Comparison of ENCODE assay signal across 1 cellular context in genomic region chr1:1431845-1432565, GRCh38.
A peak's percentile ranks its signal among the peaks of the same experiment; 100 is the strongest.
TF ChIP-seq lines count a peak whose summit lies in the region.

No MANE protein-coding gene starts in this region.

TF ChIP-seq in HepG2, 621 proteins besides CTCF, POLR2A, EP300 and RAD21 (continued from another document and continues in another):
- TF ChIP-seq ZSCAN5A (CRISPR knock-in tag; IDR thresholded peaks at IDR 0.05; ENCODE audit: borderline replicate concordance) (no peak), ZNF704 (CRISPR knock-in tag; IDR thresholded peaks at IDR 0.05; ENCODE audit: borderline replicate concordance) (no peak; the same call in 1 of the 2 replicates), LCORL (IDR thresholded peaks at IDR 0.05) (no peak), LCORL (CRISPR knock-in tag; IDR thresholded peaks at IDR 0.05) (peak; percentile 91), ZBTB10 (CRISPR knock-in tag; IDR thresholded peaks at IDR 0.05; ENCODE audit: borderline replicate concordance) (peak; percentile 59; the same call in 1 of the 2 replicates), SRSF1 (optimal IDR thresholded peaks at IDR 0.05; ENCODE audit: low read depth, low read length) (peak; percentile 97), NR3C1 (CRISPR knock-in tag; IDR thresholded peaks at IDR 0.05) (no peak), ZFP62 (CRISPR knock-in tag; IDR thresholded peaks at IDR 0.05) (no peak), ZNF282 (IDR thresholded peaks at IDR 0.05; ENCODE audit: partially characterized antibody) (no peak), ZBTB40 (IDR thresholded peaks at IDR 0.05) (no peak), ZBTB40 (CRISPR knock-in tag; IDR thresholded peaks at IDR 0.05) (no peak), HDAC1 (CRISPR knock-in tag; IDR thresholded peaks at IDR 0.05) (peak; percentile 64; the same call in 1 of the 2 replicates), MTF2 (CRISPR knock-in tag; IDR thresholded peaks at IDR 0.05; ENCODE audit: borderline replicate concordance) (no peak), MTF1 (CRISPR knock-in tag; IDR thresholded peaks at IDR 0.05) (no peak), RORA (CRISPR knock-in tag; IDR thresholded peaks at IDR 0.05) (no peak), HOXA5 (CRISPR knock-in tag; IDR thresholded peaks at IDR 0.05) (no peak), THAP7 (CRISPR knock-in tag; IDR thresholded peaks at IDR 0.05) (no peak; the same call in 1 of the 2 replicates), HMG20B (CRISPR knock-in tag; conservative IDR thresholded peaks at IDR 0.05) (0 out of 2 replicates have a peak, but pooled peaks have one; percentile 5), ZNF816 (CRISPR knock-in tag; IDR thresholded peaks at IDR 0.05; ENCODE audit: borderline replicate concordance) (no peak), HHEX (CRISPR knock-in tag; IDR thresholded peaks at IDR 0.05) (no peak), SALL1 (CRISPR knock-in tag; IDR thresholded peaks at IDR 0.05) (peak; percentile 48; the same call in 1 of the 2 replicates), ZFP36L1 (CRISPR knock-in tag; IDR thresholded peaks at IDR 0.05) (peak; percentile 73; the same call in 1 of the 2 replicates), MED1 (CRISPR knock-in tag; IDR thresholded peaks at IDR 0.05) (peak; percentile 78), ZNF260 (CRISPR knock-in tag; IDR thresholded peaks at IDR 0.05; ENCODE audit: borderline replicate concordance, low read depth) (no peak), ELF4 (CRISPR knock-in tag; IDR thresholded peaks at IDR 0.05; ENCODE audit: borderline replicate concordance) (no peak), ZNF333 (CRISPR knock-in tag; IDR thresholded peaks at IDR 0.05; ENCODE audit: borderline replicate concordance) (no peak), MNT (IDR thresholded peaks at IDR 0.05) (no peak), TFAP4 (IDR thresholded peaks at IDR 0.05; ENCODE audit: borderline replicate concordance, low read depth) (peak; percentile 69; the same call in 1 of the 2 replicates), NCOA2 (CRISPR knock-in tag; IDR thresholded peaks at IDR 0.05) (peak; percentile 80), ZNF446 (CRISPR knock-in tag; IDR thresholded peaks at IDR 0.05) (peak; percentile 81; the same call in 1 of the 2 replicates), ZBTB44 (CRISPR knock-in tag; IDR thresholded peaks at IDR 0.05) (no peak; the same call in 1 of the 2 replicates), IRX3 (CRISPR knock-in tag; IDR thresholded peaks at IDR 0.05; ENCODE audit: borderline replicate concordance, low read depth) (no peak), CSRNP1 (CRISPR knock-in tag; IDR thresholded peaks at IDR 0.05) (no peak), ZNF768 (CRISPR knock-in tag; IDR thresholded peaks at IDR 0.05) (peak; percentile 70; the same call in 1 of the 2 replicates), ZNF558 (CRISPR knock-in tag; IDR thresholded peaks at IDR 0.05; ENCODE audit: borderline replicate concordance) (no peak; the same call in 1 of the 2 replicates), MAZ (IDR thresholded peaks at IDR 0.05; ENCODE audit: borderline replicate concordance, low read depth, low read length) (peak; percentile 93; the same call in 1 of the 2 replicates), MAZ (CRISPR knock-in tag; IDR thresholded peaks at IDR 0.05; ENCODE audit: low read depth) (peak; percentile 86), SETDB1 (CRISPR knock-in tag; IDR thresholded peaks at IDR 0.05; ENCODE audit: borderline replicate concordance) (no peak), ZNF205 (CRISPR knock-in tag; IDR thresholded peaks at IDR 0.05) (0 out of 2 replicates have a peak, but pooled peaks have one; percentile 26), ZFP1 (CRISPR knock-in tag; IDR thresholded peaks at IDR 0.05) (peak; percentile 68; the same call in 1 of the 2 replicates), CCDC6 (CRISPR knock-in tag; IDR thresholded peaks at IDR 0.05) (no peak; the same call in 1 of the 2 replicates), ZKSCAN5 (CRISPR knock-in tag; IDR thresholded peaks at IDR 0.05) (no peak)
